8 cellular contexts compared by ENCODE assay signal in genomic region chr3:128619146-128619890, GRCh38. TPM values are rescaled to one million over a fixed set of nuclear protein-coding genes. Genes with fewer than 3 reads are reported as not detected.
A peak's percentile ranks its signal among the peaks of the same experiment; 100 is the strongest.
DNase-seq lines count a peak whose midpoint lies in the region; ATAC-seq lines count a peak whose summit lies in the region.

No MANE protein-coding gene starts in this region.

- ATAC-seq in HG03175 (IDR thresholded peaks at IDR 0.05; ENCODE audit: unreplicated experiment) (no peak), HG03097 (IDR thresholded peaks at IDR 0.05; ENCODE audit: low FRiP score, unreplicated experiment) (no peak)

- DNase-seq in Daoy (ENCODE audit: low read depth) (peak; percentile 56), NOMO-1 treated with DMSO at 0.1 percent for 48 hours (lab: John Stamatoyannopoulos, UW; ENCODE audit: unreplicated experiment) (peak; percentile 93), non-pigmented ciliary epithelial cell (ENCODE audit: low read depth) (peak; percentile 73), SHP77 (lab: John Stamatoyannopoulos, UW) (no peak), HuH-7 (ENCODE audit: low spot score) (no peak)
- peak; percentile 16 for DNase-seq in central memory CD4-positive, alpha-beta T cell

RNA-seq across cellular contexts. Expression of gene RPN1, which starts 31.3 kb away (rescaled TPM):
- total RNA-seq in Daoy (2014; rRNA removed; shearing (Covaris generic)) = 391 and 442 TPM in 2 replicates

Comparison
In these comparisons a context has a peak if more than half of its experiments do, and no peak if none do; other contexts are left out.
1. DNase-seq: peak in Daoy (single experiment), NOMO-1 treated with DMSO at 0.1 percent for 48 hours (single experiment), central memory CD4-positive, alpha-beta T cell (single experiment) and non-pigmented ciliary epithelial cell (single experiment); none in SHP77 (0 of 2) and HuH-7 (single experiment).